In the genomic region with DNA sequence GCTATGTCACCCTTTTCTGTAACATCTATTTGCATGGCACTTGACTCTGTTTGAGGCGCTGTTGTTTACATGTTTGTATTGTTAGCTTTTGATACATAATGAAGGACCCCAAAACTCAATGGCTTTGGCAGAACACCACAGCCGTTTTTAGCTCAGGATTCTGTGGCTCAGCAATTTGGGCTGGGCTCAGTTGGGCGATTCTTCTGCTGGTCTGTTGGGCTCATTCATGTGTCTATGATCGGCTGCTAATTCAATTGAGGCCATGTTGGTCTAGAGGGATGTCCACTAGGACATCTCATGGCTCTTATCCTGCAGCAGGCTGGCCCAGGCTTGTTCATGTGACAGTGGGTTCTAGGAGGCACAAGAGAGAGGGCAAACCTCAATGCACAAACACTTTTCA, we compare ENCODE assay signal across 27 cellular contexts. TPM values are rescaled to one million over a fixed set of nuclear protein-coding genes. Genes with fewer than 3 reads are reported as not detected.
"Had no signal": no experiment of that assay in that cellular context is flagged by ENCODE, and none has a peak within 500 bp of the region (broad histone marks: within the 10 kb centered on the region; RNA-seq: fewer than 3 reads in every experiment).

No MANE protein-coding gene starts in this region.

- ATAC-seq: mucosa of descending colon; naive thymus-derived CD4-positive, alpha-beta T cell; natural killer cell treated with Interleukin-12 subunit alpha and Interleukin-12 subunit beta and Interleukin-15 and Interleukin-18, amount 100 ng/mL, for 72 hours; sciatic nerve; stimulated activated naive B cell treated with anti-CD40 and anti-IgM and Interleukin-4, amounts not matched to agents 10 μg/mL and 1 μg/mL and 100 μg/mL, for 72 hours; stimulated activated naive CD8-positive, alpha-beta T cell treated with anti-CD3 and anti-CD28 coated beads, Interleukin-15, Interleukin-2, amounts not matched to agents 100 U/mL and 50 U/mL, for 24 hours had no signal

- H3K9me3 Mint-ChIP-seq: natural killer cell treated with Interleukin-12 subunit alpha and Interleukin-12 subunit beta and Interleukin-15 and Interleukin-18, amount 100 ng/mL, for 72 hours had no signal

- H3K9me3 ChIP-seq: ovary, testis, thyroid gland, transverse colon had no signal

- H3K4me1 Mint-ChIP-seq: stimulated activated naive B cell treated with anti-CD40 and anti-IgM and Interleukin-4, amounts not matched to agents 10 μg/mL and 1 μg/mL and 100 μg/mL, for 72 hours had no signal

- DNase-seq: hypothalamus; immature natural killer cell; left ventricle myocardium inferior; mesendoderm; midbrain; mucosa of descending colon; naive thymus-derived CD4-positive, alpha-beta T cell; ovary; stimulated activated CD4-positive, alpha-beta T cell treated with anti-CD3 and anti-CD28 coated beads, Interleukin-12 subunit alpha, Interleukin-12 subunit beta, amount 100 ng/mL, for 4 hours; stimulated activated CD4-positive, alpha-beta T cell treated with anti-CD3 and anti-CD28 coated beads, Interleukin-15, amount 100 ng/mL, for 24 hours; stimulated activated CD4-positive, alpha-beta T cell treated with anti-CD3 and anti-CD28 coated beads, Interleukin-2, amount 100 ng/mL, for 24 hours; stimulated activated CD4-positive, alpha-beta T cell treated with anti-CD3 and anti-CD28 coated beads, Interleukin-4, amount 100 ng/mL, for 1 hour; stimulated activated naive B cell treated with anti-CD40 and anti-IgM and Interleukin-4, amounts not matched to agents 10 μg/mL and 1 μg/mL and 100 μg/mL, for 72 hours; stimulated activated naive CD8-positive, alpha-beta T cell treated with anti-CD3 and anti-CD28 coated beads, Interleukin-15, Interleukin-2, amounts not matched to agents 100 U/mL and 50 U/mL, for 24 hours; stomach; testis; thyroid gland; transverse colon; upper lobe of left lung had no signal

- H3K4me1 ChIP-seq: left ventricle myocardium inferior, right atrium auricular region, stomach, testis, thyroid gland, transverse colon, upper lobe of left lung had no signal

- H3K27ac ChIP-seq: left ventricle myocardium inferior, ovary, right atrium auricular region, skin epidermis, stomach, testis, thyroid gland, transverse colon, upper lobe of left lung had no signal

- H3K4me3 ChIP-seq: left ventricle myocardium inferior, lung, mucosa of descending colon, ovary, right atrium auricular region, skin epidermis, stomach, testis, thyroid gland, transverse colon, upper lobe of left lung had no signal

- FAIRE-seq: islet of Langerhans had no signal

- H3K36me3 Mint-ChIP-seq: stimulated activated naive B cell treated with anti-CD40 and anti-IgM and Interleukin-4, amounts not matched to agents 10 μg/mL and 1 μg/mL and 100 μg/mL, for 72 hours had no signal

- H3K27ac Mint-ChIP-seq: immature natural killer cell; naive thymus-derived CD4-positive, alpha-beta T cell; natural killer cell treated with Interleukin-12 subunit alpha and Interleukin-12 subunit beta and Interleukin-15 and Interleukin-18, amount 100 ng/mL, for 72 hours; progenitor cell of endocrine pancreas; stimulated activated naive B cell treated with anti-CD40 and anti-IgM and Interleukin-4, amounts not matched to agents 10 μg/mL and 1 μg/mL and 100 μg/mL, for 72 hours had no signal

- H3K4me3 Mint-ChIP-seq: immature natural killer cell; naive thymus-derived CD4-positive, alpha-beta T cell; natural killer cell treated with Interleukin-12 subunit alpha and Interleukin-12 subunit beta and Interleukin-15 and Interleukin-18, amount 100 ng/mL, for 72 hours; stimulated activated naive B cell treated with anti-CD40 and anti-IgM and Interleukin-4, amounts not matched to agents 10 μg/mL and 1 μg/mL and 100 μg/mL, for 72 hours had no signal

RNA-seq across cellular contexts. Expression of a gene that starts 33.9 kb away (rescaled TPM):
- polyA plus RNA-seq: lung; naive thymus-derived CD4-positive, alpha-beta T cell; ovary; stomach; urinary bladder had no signal
